Comparison of ENCODE assay signal across 9 cellular contexts in genomic region chr10:78035025-78035424, GRCh38. TPM values are rescaled to one million over a fixed set of nuclear protein-coding genes. Genes with fewer than 3 reads are reported as not detected.
A peak's percentile ranks its signal among the peaks of the same experiment; 100 is the strongest.
DNase-seq lines count a peak whose midpoint lies in the region; ATAC-seq and TF ChIP-seq lines count a peak whose summit lies in the region.
"Had no signal": no experiment of that assay in that cellular context is flagged by ENCODE, and none has a peak within 500 bp of the region (broad histone marks: within the 10 kb centered on the region; RNA-seq: fewer than 3 reads in every experiment).

No MANE protein-coding gene starts in this region.

- peaks cover 36 to 63% (median 49%) of the 10 kb centered on the region in 4 donors for H3K4me1 Mint-ChIP-seq in CD4-positive, CD25-positive, alpha-beta regulatory T cell
- peaks cover 57% of the 10 kb centered on the region for H3K4me1 Mint-ChIP-seq in nephron progenitor cell

- H3K36me3 Mint-ChIP-seq in CD4-positive, CD25-positive, alpha-beta regulatory T cell: peaks cover 32% of the 10 kb centered on the region
- peaks cover 43% of the 10 kb centered on the region for H3K36me3 Mint-ChIP-seq in nephron progenitor cell (ENCODE audit: low read depth)

- ATAC-seq in CD4-positive, CD25-positive, alpha-beta regulatory T cell (ENCODE audit: low read depth in 2 of 2): no peak
- ATAC-seq in HG03039 (IDR thresholded peaks at IDR 0.05; ENCODE audit: unreplicated experiment): no peak

- H3K4me3 Mint-ChIP-seq in CD4-positive, CD25-positive, alpha-beta regulatory T cell: peak overlapping the region; percentile 92 to 96 (median 95)
- peak overlapping the region; percentile 89 for H3K4me3 Mint-ChIP-seq in nephron progenitor cell

- no peak overlapping the region for H2AFZ ChIP-seq in MM.1S (ENCODE audit: low read length)

- peaks cover 47% of the 10 kb centered on the region for H3K36me3 ChIP-seq in CD4-positive, CD25-positive, alpha-beta regulatory T cell (ENCODE audit: control insufficient read depth, insufficient read depth, low read length)
- peaks cover 25% of the 10 kb centered on the region for H3K36me3 ChIP-seq in MM.1S (replicated peaks; ENCODE audit: insufficient read depth, low read length)

- no peaks in the 10 kb centered on the region for H3K27me3 ChIP-seq in CD4-positive, CD25-positive, alpha-beta regulatory T cell (ENCODE audit: control insufficient read depth, insufficient read depth, low read length)
- no peaks in the 10 kb centered on the region for H3K27me3 ChIP-seq in MM.1S (replicated peaks; ENCODE audit: insufficient read depth, low read length)
- H3K27me3 ChIP-seq in dorsolateral prefrontal cortex: no peaks in the 10 kb centered on the region

- H3F3A ChIP-seq in MM.1S (ENCODE audit: insufficient read depth, low read length): peaks cover 47% of the 10 kb centered on the region

- peaks cover 40% of the 10 kb centered on the region for H4K20me1 ChIP-seq in MM.1S (ENCODE audit: insufficient read depth, low read length)

- H3K4me1 ChIP-seq in CD4-positive, CD25-positive, alpha-beta regulatory T cell (ENCODE audit: control insufficient read depth, insufficient read depth, low read length, poor library complexity, severe bottlenecking): peaks cover 46% of the 10 kb centered on the region
- peaks cover 26% of the 10 kb centered on the region for H3K4me1 ChIP-seq in MM.1S (ENCODE audit: low read length)

- H3K9me3 ChIP-seq in CD4-positive, CD25-positive, alpha-beta regulatory T cell (ENCODE audit: control insufficient read depth in 2 of 2, low read length in 2 of 2): no peaks in the 10 kb centered on the region
- no peaks in the 10 kb centered on the region for H3K9me3 ChIP-seq in MM.1S (replicated peaks; ENCODE audit: insufficient read depth, low read length)

- peaks cover 4% of the 10 kb centered on the region for H3K27me3 Mint-ChIP-seq in CD4-positive, CD25-positive, alpha-beta regulatory T cell
- no peaks in the 10 kb centered on the region for H3K27me3 Mint-ChIP-seq in nephron progenitor cell (ENCODE audit: low read depth, poor library complexity)

- H3K4me3 ChIP-seq in CD4-positive, CD25-positive, alpha-beta regulatory T cell (ENCODE audit: low read depth, low read length): peak overlapping the region; percentile 98
- peak overlapping the region; percentile 98 for H3K4me3 ChIP-seq in MM.1S (ENCODE audit: low read length)
- H3K4me3 ChIP-seq in dorsolateral prefrontal cortex: peak overlapping the region in 45 of 59 donors; percentile 53 to 94 (median 77)

- no peaks in the 10 kb centered on the region for H3K9me3 Mint-ChIP-seq in CD4-positive, CD25-positive, alpha-beta regulatory T cell
- no peaks in the 10 kb centered on the region for H3K9me3 Mint-ChIP-seq in nephron progenitor cell

- TF ChIP-seq CTCF in MM.1S (IDR thresholded peaks at IDR 0.05; ENCODE audit: low read length): no peak
- TF ChIP-seq CTCF in dorsolateral prefrontal cortex (IDR thresholded peaks at IDR 0.05 in 54 of 56, conservative IDR thresholded peaks at IDR 0.05 in 2 of 56; ENCODE audit: low read depth in 1 of 56, partially characterized antibody in 56 of 56): no peak
- TF ChIP-seq CTCF in nephron progenitor cell (IDR thresholded peaks at IDR 0.05): no peak

- H3K9ac ChIP-seq in MM.1S (ENCODE audit: low read length): peak overlapping the region; percentile 92

- H3K27ac Mint-ChIP-seq in CD4-positive, CD25-positive, alpha-beta regulatory T cell: peak overlapping the region; percentile 63 to 93 (median 92)
- H3K27ac Mint-ChIP-seq in nephron progenitor cell: no peak overlapping the region

- no peak for DNase-seq in CD4-positive, CD25-positive, alpha-beta regulatory T cell
- DNase-seq in MM.1S (no peak), dorsolateral prefrontal cortex (no peak), nephron progenitor cell (no peak), NK-92 (lab: John Stamatoyannopoulos, UW; ENCODE audit: unreplicated experiment) (no peak), NCI-H187 (lab: John Stamatoyannopoulos, UW) (no peak), LoVo (ENCODE audit: low spot score) (no peak)
- DNase-seq: stimulated activated CD4-positive, alpha-beta T cell treated with anti-CD3 and anti-CD28 coated beads, Interleukin-2, amount 100 ng/mL, for 48 hours had no signal

- intact Hi-C loops in dorsolateral prefrontal cortex (cut with DNase I): loop anchor here in 1 of 2 donors (10.0 kb wide), 1 partner anchor 1310 kb away; the partner anchor contains the start of gene PPIF

- H3K27ac ChIP-seq in CD4-positive, CD25-positive, alpha-beta regulatory T cell (ENCODE audit: insufficient read depth, low read length, poor library complexity, severe bottlenecking): peak overlapping the region; percentile 49
- no peak overlapping the region for H3K27ac ChIP-seq in MM.1S (ENCODE audit: low read length)
- peak overlapping the region in 12 of 59 donors; percentile 8 to 87 (median 74) for H3K27ac ChIP-seq in dorsolateral prefrontal cortex

- peaks cover 64% of the 10 kb centered on the region for H3K79me2 ChIP-seq in MM.1S (ENCODE audit: low read length)

- peak overlapping the region; percentile 99 for H3K4me2 ChIP-seq in MM.1S (ENCODE audit: low read depth, low read length)

- no peaks in the 10 kb centered on the region for H3K9me2 ChIP-seq in MM.1S (replicated peaks; ENCODE audit: insufficient read depth, low read length)

RNA-seq across cellular contexts. Expression of gene RPS24, which starts 1.4 kb away (rescaled TPM):
- total RNA-seq in CD4-positive, CD25-positive, alpha-beta regulatory T cell: 1,300 TPM
- polyA plus RNA-seq in CD4-positive, CD25-positive, alpha-beta regulatory T cell: 1,000 to 10,000 TPM in 3 of 4 donors, 100 to 1,000 TPM in 1; 852 to 1,143 (median 1,078) TPM
- total RNA-seq in dorsolateral prefrontal cortex: 100 to 1,000 TPM; 390 to 630 (median 464) TPM

RNA-seq across cellular contexts. Expression of gene POLR3A, which starts 5.7 kb away (rescaled TPM):
- 15.1 TPM for total RNA-seq in CD4-positive, CD25-positive, alpha-beta regulatory T cell
- 1 to 10 TPM; 5.3 to 9.0 (median 6.0) TPM for polyA plus RNA-seq in CD4-positive, CD25-positive, alpha-beta regulatory T cell
- 10 to 100 TPM; 23.2 to 48.6 (median 36.6) TPM for total RNA-seq in dorsolateral prefrontal cortex
